ENCODE assay signal across 27 cellular contexts in the genomic region with DNA sequence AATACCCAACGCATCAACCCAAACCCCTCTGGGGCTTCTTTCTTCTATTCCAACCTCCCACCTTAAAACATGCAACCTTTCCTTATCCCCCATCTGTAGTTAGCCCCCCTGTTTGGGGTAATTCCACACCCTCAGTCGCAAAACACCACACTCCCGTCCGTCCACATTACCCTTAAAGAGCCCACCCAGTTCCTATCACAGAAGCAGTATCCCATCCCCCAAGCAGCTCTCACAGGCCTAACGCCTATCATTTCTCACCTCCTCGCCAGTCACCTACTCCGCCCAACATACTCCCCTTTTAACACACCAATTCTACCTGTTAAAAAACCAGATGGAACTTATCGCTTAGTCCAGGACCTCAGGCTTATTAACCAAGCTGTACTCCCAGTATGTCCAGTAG.
"Had no signal": no experiment of that assay in that cellular context is flagged by ENCODE, and none has a peak within 500 bp of the region (broad histone marks: within the 10 kb centered on the region; RNA-seq: fewer than 3 reads in every experiment).

No MANE protein-coding gene starts in this region.

- H3K4me1 ChIP-seq: colonic mucosa, esophagus squamous epithelium, gastrocnemius medialis, left lung, lower lobe of right lung had no signal

- H3K27me3 ChIP-seq: colonic mucosa, esophagus squamous epithelium, gastrocnemius medialis, heart right ventricle, left lung had no signal

- DNase-seq: colonic mucosa; cortex of kidney; effector CD8-positive, alpha-beta T cell; effector memory CD8-positive, alpha-beta T cell; endodermal cell; erythroblast; esophagus squamous epithelium; foreskin fibroblast; foreskin melanocyte; gastrocnemius medialis; glutamatergic neuron; head of caudate nucleus; heart right ventricle; hippocampal formation; left cardiac atrium; left ventricle myocardium superior; lower lobe of right lung; mesenchymal stem cell; mucosa of descending colon had no signal

- H3K36me3 ChIP-seq: colonic mucosa, esophagus squamous epithelium, gastrocnemius medialis, heart right ventricle, left lung, lower lobe of right lung had no signal

- H3K27me3 Mint-ChIP-seq: dendritic cell treated with granulocyte-macrophage colony-stimulating factor and Interleukin-4, amounts not matched to agents 40 ng/mL and 50 ng/mL, for 4 days had no signal

- H3K9me3 Mint-ChIP-seq: dendritic cell treated with granulocyte-macrophage colony-stimulating factor and Interleukin-4, amounts not matched to agents 40 ng/mL and 50 ng/mL, for 4 days; effector memory CD8-positive, alpha-beta T cell had no signal

- H3K4me3 ChIP-seq: colonic mucosa, esophagus squamous epithelium, gastrocnemius medialis, heart right ventricle, left lung, lower lobe of right lung, mucosa of descending colon had no signal

- ATAC-seq: effector memory CD8-positive, alpha-beta T cell; esophagus mucosa; gastrocnemius medialis; heart right ventricle; left cardiac atrium; left lung; left ventricle myocardium superior; lower lobe of right lung; mucosa of descending colon had no signal

- H3K4me3 Mint-ChIP-seq: dendritic cell treated with granulocyte-macrophage colony-stimulating factor and Interleukin-4, amounts not matched to agents 40 ng/mL and 50 ng/mL, for 4 days; effector memory CD8-positive, alpha-beta T cell; endodermal cell; mesothelial cell of epicardium had no signal

- H3K27ac ChIP-seq: colonic mucosa, epithelial cell of prostate, esophagus squamous epithelium, gastrocnemius medialis, heart right ventricle, left lung, lower lobe of right lung had no signal

- H3K27ac Mint-ChIP-seq: dendritic cell treated with granulocyte-macrophage colony-stimulating factor and Interleukin-4, amounts not matched to agents 40 ng/mL and 50 ng/mL, for 4 days; effector memory CD8-positive, alpha-beta T cell; endodermal cell; mesothelial cell of epicardium had no signal

- H3K4me1 Mint-ChIP-seq: endodermal cell, mesothelial cell of epicardium had no signal

- H3K9me3 ChIP-seq: colonic mucosa, esophagus squamous epithelium, gastrocnemius medialis, mucosa of descending colon had no signal

- FAIRE-seq: endometrium, islet of Langerhans, keratinocyte had no signal
